5 cellular contexts compared by ENCODE assay signal in the genomic region with DNA sequence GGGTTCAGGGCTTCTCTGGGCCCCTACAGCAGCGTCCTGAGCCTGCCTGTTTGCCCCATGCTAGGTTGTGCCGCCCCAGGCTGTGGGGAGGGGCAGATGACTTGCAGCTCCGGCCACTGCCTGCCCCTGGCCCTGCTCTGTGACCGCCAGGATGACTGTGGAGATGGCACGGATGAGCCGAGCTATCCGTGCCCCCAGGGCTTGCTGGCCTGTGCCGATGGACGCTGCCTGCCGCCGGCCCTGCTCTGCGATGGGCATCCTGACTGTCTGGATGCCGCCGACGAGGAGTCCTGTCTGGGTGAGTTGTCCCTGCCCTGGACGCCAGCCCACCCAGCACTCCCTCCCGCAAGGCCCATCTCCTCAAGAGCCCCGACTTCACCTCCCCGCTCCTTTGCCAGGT.
"Had no signal": no experiment of that assay in that cellular context is flagged by ENCODE, and none has a peak within 500 bp of the region (broad histone marks: within the 10 kb centered on the region; RNA-seq: fewer than 3 reads in every experiment).

No MANE protein-coding gene starts in this region.

- DNase-seq: GOT3, H9, HCEC 1CT, KG1 had no signal

- H3K9me3 Mint-ChIP-seq: H9 had no signal

- H3K27ac Mint-ChIP-seq: H9 had no signal

- H3K4me3 ChIP-seq: K562 had no signal
